In the genomic region with DNA sequence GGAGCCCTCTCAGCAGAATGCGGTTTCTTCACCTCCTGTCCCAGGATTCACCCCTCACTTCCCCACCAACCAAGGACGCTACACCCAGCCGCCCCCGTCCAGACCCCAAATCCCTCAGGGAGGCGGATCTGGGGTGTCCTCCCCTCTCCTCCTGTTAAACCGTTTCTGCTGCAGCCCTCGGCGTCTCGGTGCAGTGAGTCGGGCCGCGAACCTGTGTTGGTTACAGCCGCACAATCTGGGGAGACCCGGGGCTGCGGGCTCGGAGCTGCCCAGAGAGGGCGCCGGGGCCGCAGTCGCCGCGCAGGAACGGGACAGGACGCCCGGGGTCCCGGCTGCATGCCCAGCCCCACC, we compare ENCODE assay signal across 8 cellular contexts. TPM values are rescaled to one million over a fixed set of nuclear protein-coding genes. Genes with fewer than 3 reads are reported as not detected.
A peak's percentile ranks its signal among the peaks of the same experiment; 100 is the strongest.
DNase-seq lines count a peak whose midpoint lies in the region; ATAC-seq and TF ChIP-seq lines count a peak whose summit lies in the region.
"Not testable (repeated sequence)": the region's sequence is repeated elsewhere in the genome, so short reads cannot be mapped to it uniquely, and the experiment has no call there.

No MANE protein-coding gene starts in this region.

- H3F3A ChIP-seq in DOHH2 (ENCODE audit: control insufficient read depth, insufficient read depth), result not testable (repeated sequence)

- H3K4me1 ChIP-seq in DOHH2 (ENCODE audit: control insufficient read depth, low read length), result peaks cover 11% of the 10 kb centered on the region; the same call in 1 of the 2 replicates
- H3K4me1 ChIP-seq in stomach smooth muscle (ENCODE audit: control insufficient read depth, insufficient read depth, low read length), result not testable (repeated sequence)

- peaks cover 17% of the 10 kb centered on the region for H3K9me3 Mint-ChIP-seq in neural crest cell

- not testable (repeated sequence) for H3K9me3 ChIP-seq in DOHH2 (ENCODE audit: control insufficient read depth, insufficient read depth, low read length); stomach smooth muscle (ENCODE audit: control insufficient read depth in 2 of 2, low read length in 2 of 2)

- not testable (repeated sequence) for H3K9me2 ChIP-seq in DOHH2 (replicated peaks; ENCODE audit: control insufficient read depth, low read length)

- H3K36me3 Mint-ChIP-seq in neural crest cell (ENCODE audit: low read depth), result peaks cover 24% of the 10 kb centered on the region

- H3K27ac ChIP-seq in DOHH2 (ENCODE audit: low read depth, low read length), result not testable (repeated sequence)
- peak overlapping the region; percentile 71 for H3K27ac ChIP-seq in stomach smooth muscle (ENCODE audit: low read length)

- not testable (repeated sequence) for H4K20me1 ChIP-seq in DOHH2 (ENCODE audit: control insufficient read depth, insufficient read depth, low read depth, low read length)

- H3K4me3 Mint-ChIP-seq in neural crest cell, result peak overlapping the region; percentile 100

- H3K79me2 ChIP-seq in DOHH2 (ENCODE audit: control insufficient read depth, low read length), result not testable (repeated sequence)

- ATAC-seq in left cardiac atrium, result peak; percentile 49 to 70

- not testable (repeated sequence) for H3K36me3 ChIP-seq in DOHH2 (ENCODE audit: control insufficient read depth, low read length); H7 (replicated peaks; ENCODE audit: control insufficient read depth, insufficient read depth, low read length); stomach smooth muscle (ENCODE audit: control insufficient read depth in 2 of 2, insufficient read depth in 2 of 2, low read length in 2 of 2)

- intact Hi-C loops in left cardiac atrium (cut with DNase I), result not testable (repeated sequence)

- H3K9ac ChIP-seq in stomach smooth muscle (ENCODE audit: low read length in 2 of 2), result peak overlapping the region; percentile 53 to 76

- H3K27me3 Mint-ChIP-seq in neural crest cell (ENCODE audit: low read depth), result not testable (repeated sequence)

- DNase-seq in H7 (peak; percentile 25), KBM-7 (peak; percentile 60), T-helper 2 cell (peak in 3 of 5 experiments; percentile 2 to 53 (median 8)), neural crest cell (ENCODE audit: low read depth, low spot score) (peak; percentile 35)
- not testable (repeated sequence) for DNase-seq in astrocyte of the spinal cord (ENCODE audit: low read depth, low spot score); left cardiac atrium

- H3K27me3 ChIP-seq in DOHH2 (ENCODE audit: control insufficient read depth, low read length); H7 (ENCODE audit: control insufficient read depth, insufficient read depth, low read length); stomach smooth muscle (ENCODE audit: control insufficient read depth in 1 of 2, insufficient read depth in 2 of 2, low read length in 2 of 2): not testable (repeated sequence)

- in situ Hi-C loops in KBM-7 (cut with MboI; ENCODE audit: low pct_unique_long_range_greater_than_20kb, low sequenced_read_pairs); astrocyte of the spinal cord (cut with HindIII; ENCODE audit: low sequenced_read_pairs): not testable (repeated sequence)

- H3K4me1 Mint-ChIP-seq in neural crest cell, result peaks cover 16% of the 10 kb centered on the region

- H3K4me3 ChIP-seq in DOHH2 (ENCODE audit: low read length), result peak overlapping the region; percentile 91
- H3K4me3 ChIP-seq in H7 (ENCODE audit: insufficient read depth, low read depth, low read length), result peak overlapping the region; percentile 57
- peak overlapping the region; percentile 59 for H3K4me3 ChIP-seq in astrocyte of the spinal cord (ENCODE audit: low read depth, low read length)
- H3K4me3 ChIP-seq in stomach smooth muscle (ENCODE audit: low read length in 2 of 2), result peak overlapping the region; percentile 82 to 87

- peak overlapping the region; percentile 89 for H3K27ac Mint-ChIP-seq in neural crest cell (ENCODE audit: unreplicated experiment)

- H3K4me2 ChIP-seq in DOHH2 (ENCODE audit: low read length), result peak overlapping the region; percentile 90

- peak; percentile 23 for TF ChIP-seq CTCF in DOHH2 (IDR thresholded peaks at IDR 0.05; ENCODE audit: low read depth, low read length, poor library complexity, severe bottlenecking)
- TF ChIP-seq CTCF in astrocyte of the spinal cord (IDR thresholded peaks at IDR 0.05; ENCODE audit: low read depth, low read length); neural crest cell (conservative IDR thresholded peaks at IDR 0.05): not testable (repeated sequence)

RNA-seq across cellular contexts. Expression of gene ZNF443, which starts 0.4 kb away (rescaled TPM):
- total RNA-seq in H7 (2014; rRNA removed; shearing (Covaris generic)), result 0.24 and 0.41 TPM in 2 replicates
- total RNA-seq in left cardiac atrium (1 to 10 TPM; 2.0 to 2.8 TPM), neural crest cell (9.9 and 10.3 TPM in 2 replicates)

RNA-seq across cellular contexts. Expression of gene ZNF799, which starts 39.3 kb away (rescaled TPM):
- total RNA-seq in H7 (2014; rRNA removed; shearing (Covaris generic)), result not detected in 2 replicates
- total RNA-seq in left cardiac atrium (1 to 10 TPM; 2.4 to 3.6 TPM), neural crest cell (4.6 and 4.8 TPM in 2 replicates)

RNA-seq across cellular contexts. Expression of gene ZNF709, which starts 44.2 kb away (rescaled TPM):
- 0.30 and 0.42 TPM in 2 replicates for total RNA-seq in H7 (2014; rRNA removed; shearing (Covaris generic))
- total RNA-seq in left cardiac atrium (1 to 10 TPM; 1.2 to 1.3 TPM), neural crest cell (8.8 and 8.9 TPM in 2 replicates)
